8 cellular contexts compared by ENCODE assay signal in genomic region chr16:67561824-67562525, GRCh38. TPM values are rescaled to one million over a fixed set of nuclear protein-coding genes. Genes with fewer than 3 reads are reported as not detected.
DNase-seq lines count a peak whose midpoint lies in the region; ATAC-seq, FAIRE-seq and TF ChIP-seq lines count a peak whose summit lies in the region.

No MANE protein-coding gene starts in this region.

- peak; percentile 91 for DNase-seq in KG1 (lab: John Stamatoyannopoulos, UW)
- peak; percentile 95 for DNase-seq in RCC 7860 (ENCODE audit: low spot score)
- peak; percentile 98 for DNase-seq in activated T-helper 1 cell treated with anti-CD3 and anti-CD28 coated beads, Interleukin-12 subunit alpha, Interleukin-12 subunit beta, Interleukin-2, Interleukin-4 antibody, amounts not matched to agents 30 ng/mL and 10 ng/mL and 1 ng/mL, durations not matched to agents 14 hours and 24 hours and 36 hours (ENCODE audit: low spot score)
- peak; percentile 95 to 96 for DNase-seq in fibroblast of lung (ENCODE audit: low read depth in 2 of 2)
- DNase-seq in naive thymus-derived CD8-positive, alpha-beta T cell = peak; percentile 91 to 98 (median 96)

- H3K27me3 ChIP-seq in DOHH2 (ENCODE audit: control insufficient read depth, low read length) = no peaks in the 10 kb centered on the region
- no peaks in the 10 kb centered on the region for H3K27me3 ChIP-seq in fibroblast of lung (ENCODE audit: control insufficient read depth, insufficient read depth, low read length)

- peak; percentile 77 for ATAC-seq in GM21786 (IDR thresholded peaks at IDR 0.05; ENCODE audit: unreplicated experiment)
- peak; percentile 74 for ATAC-seq in naive thymus-derived CD8-positive, alpha-beta T cell
- peak; percentile 95 for ATAC-seq in stimulated activated memory B cell treated with anti-CD40 and anti-IgM and Interleukin-4, amounts not matched to agents 10 μg/mL and 1 μg/mL and 100 μg/mL, for 72 hours

- H3K4me2 ChIP-seq in DOHH2 (ENCODE audit: low read length) (peak overlapping the region; percentile 74), fibroblast of lung (ENCODE audit: extremely low read depth, insufficient read depth, low read length) (peak overlapping the region; percentile 92)

- H4K20me1 ChIP-seq in DOHH2 (ENCODE audit: control insufficient read depth, insufficient read depth, low read depth, low read length) (no peaks in the 10 kb centered on the region), fibroblast of lung (ENCODE audit: control insufficient read depth, extremely low read depth, insufficient read depth, low read length) (no peaks in the 10 kb centered on the region)

- peak overlapping the region; percentile 83 for H3K4me3 ChIP-seq in DOHH2 (ENCODE audit: low read length)
- peak overlapping the region; percentile 68 to 76 (median 72) for H3K4me3 ChIP-seq in fibroblast of lung (replicated peaks in 1 of 4; ENCODE audit: control extremely low read depth in 1 of 4, insufficient read depth in 1 of 4, low read depth in 3 of 4, low read length in 4 of 4)

- H3F3A ChIP-seq in DOHH2 (ENCODE audit: control insufficient read depth, insufficient read depth) = peaks cover 18% of the 10 kb centered on the region

- no peaks in the 10 kb centered on the region for H3K27me3 Mint-ChIP-seq in activated T-helper 1 cell treated with anti-CD3 and anti-CD28 coated beads, Interleukin-12 subunit alpha, Interleukin-12 subunit beta, Interleukin-2, Interleukin-4 antibody, amounts not matched to agents 30 ng/mL and 10 ng/mL and 1 ng/mL, durations not matched to agents 14 hours and 24 hours and 36 hours (ENCODE audit: insufficient read depth)
- no peaks in the 10 kb centered on the region for H3K27me3 Mint-ChIP-seq in naive thymus-derived CD8-positive, alpha-beta T cell
- H3K27me3 Mint-ChIP-seq in stimulated activated memory B cell treated with anti-CD40 and anti-IgM and Interleukin-4, amounts not matched to agents 10 μg/mL and 1 μg/mL and 100 μg/mL, for 72 hours = no peaks in the 10 kb centered on the region

- H3K27ac ChIP-seq in DOHH2 (ENCODE audit: low read depth, low read length) (peak overlapping the region; percentile 96), fibroblast of lung (ENCODE audit: insufficient read depth, low read length) (peak overlapping the region; percentile 81)

- no peak for FAIRE-seq in RCC 7860 (lab: Jason Lieb, UNC)

- intact Hi-C loops in activated T-helper 1 cell treated with anti-CD3 and anti-CD28 coated beads, Interleukin-12 subunit alpha, Interleukin-12 subunit beta, Interleukin-2, Interleukin-4 antibody, amounts not matched to agents 30 ng/mL and 10 ng/mL and 1 ng/mL, durations not matched to agents 14 hours and 24 hours and 36 hours (cut with micrococcal nuclease) = loop anchor here (1.0 to 5.0 kb wide), 15 partner anchors 8 to 523 kb away; partner anchors contain the start of genes ACD, ATP6V0D1, FHOD1 and NFATC3

- POLR2A ChIA-PET in naive thymus-derived CD8-positive, alpha-beta T cell (lab: Charles Lee) = interaction anchor here (0.5 to 16.1 kb wide), 23 partner anchors 10 to 1010 kb away, joined by 3 to 485 read pairs (median 5); partner anchors contain the start of genes ACD, ATP6V0D1, C16orf86 and CARMIL2

- no peaks in the 10 kb centered on the region for H3K9me2 ChIP-seq in DOHH2 (replicated peaks; ENCODE audit: control insufficient read depth, low read length)

- H3K36me3 ChIP-seq in DOHH2 (ENCODE audit: control insufficient read depth, low read length) (peaks cover 51% of the 10 kb centered on the region), fibroblast of lung (ENCODE audit: control insufficient read depth, insufficient read depth, low read length) (no peaks in the 10 kb centered on the region)

- peaks cover 69% of the 10 kb centered on the region for H3K4me1 ChIP-seq in DOHH2 (ENCODE audit: control insufficient read depth, low read length)
- peaks cover 8% of the 10 kb centered on the region for H3K4me1 ChIP-seq in fibroblast of lung (ENCODE audit: control insufficient read depth, extremely low read depth, insufficient read depth, low read length)

- H3K9me3 Mint-ChIP-seq in activated T-helper 1 cell treated with anti-CD3 and anti-CD28 coated beads, Interleukin-12 subunit alpha, Interleukin-12 subunit beta, Interleukin-2, Interleukin-4 antibody, amounts not matched to agents 30 ng/mL and 10 ng/mL and 1 ng/mL, durations not matched to agents 14 hours and 24 hours and 36 hours = no peaks in the 10 kb centered on the region
- H3K9me3 Mint-ChIP-seq in naive thymus-derived CD8-positive, alpha-beta T cell = no peaks in the 10 kb centered on the region
- no peaks in the 10 kb centered on the region for H3K9me3 Mint-ChIP-seq in stimulated activated memory B cell treated with anti-CD40 and anti-IgM and Interleukin-4, amounts not matched to agents 10 μg/mL and 1 μg/mL and 100 μg/mL, for 72 hours

- H3K27ac Mint-ChIP-seq in activated T-helper 1 cell treated with anti-CD3 and anti-CD28 coated beads, Interleukin-12 subunit alpha, Interleukin-12 subunit beta, Interleukin-2, Interleukin-4 antibody, amounts not matched to agents 30 ng/mL and 10 ng/mL and 1 ng/mL, durations not matched to agents 14 hours and 24 hours and 36 hours = peak overlapping the region; percentile 94
- H3K27ac Mint-ChIP-seq in naive thymus-derived CD8-positive, alpha-beta T cell = peak overlapping the region; percentile 72 to 98 (median 96)
- peak overlapping the region; percentile 96 for H3K27ac Mint-ChIP-seq in stimulated activated memory B cell treated with anti-CD40 and anti-IgM and Interleukin-4, amounts not matched to agents 10 μg/mL and 1 μg/mL and 100 μg/mL, for 72 hours

- H3K4me3 Mint-ChIP-seq in activated T-helper 1 cell treated with anti-CD3 and anti-CD28 coated beads, Interleukin-12 subunit alpha, Interleukin-12 subunit beta, Interleukin-2, Interleukin-4 antibody, amounts not matched to agents 30 ng/mL and 10 ng/mL and 1 ng/mL, durations not matched to agents 14 hours and 24 hours and 36 hours = peak overlapping the region; percentile 88
- peak overlapping the region; percentile 87 to 95 (median 90) for H3K4me3 Mint-ChIP-seq in naive thymus-derived CD8-positive, alpha-beta T cell
- peak overlapping the region; percentile 90 for H3K4me3 Mint-ChIP-seq in stimulated activated memory B cell treated with anti-CD40 and anti-IgM and Interleukin-4, amounts not matched to agents 10 μg/mL and 1 μg/mL and 100 μg/mL, for 72 hours

- peaks cover 40% of the 10 kb centered on the region for H3K4me1 Mint-ChIP-seq in activated T-helper 1 cell treated with anti-CD3 and anti-CD28 coated beads, Interleukin-12 subunit alpha, Interleukin-12 subunit beta, Interleukin-2, Interleukin-4 antibody, amounts not matched to agents 30 ng/mL and 10 ng/mL and 1 ng/mL, durations not matched to agents 14 hours and 24 hours and 36 hours (ENCODE audit: low read depth)
- H3K4me1 Mint-ChIP-seq in naive thymus-derived CD8-positive, alpha-beta T cell = peaks cover 14 to 64% (median 45%) of the 10 kb centered on the region in 4 donors
- peaks cover 52% of the 10 kb centered on the region for H3K4me1 Mint-ChIP-seq in stimulated activated memory B cell treated with anti-CD40 and anti-IgM and Interleukin-4, amounts not matched to agents 10 μg/mL and 1 μg/mL and 100 μg/mL, for 72 hours

- peak overlapping the region; percentile 76 for H2AFZ ChIP-seq in fibroblast of lung (ENCODE audit: low read length)

- H3K9me3 ChIP-seq in DOHH2 (ENCODE audit: control insufficient read depth, insufficient read depth, low read length) (no peaks in the 10 kb centered on the region), fibroblast of lung (ENCODE audit: control insufficient read depth, insufficient read depth, low read depth, low read length) (no peaks in the 10 kb centered on the region)

- TF ChIP-seq CTCF in DOHH2 (IDR thresholded peaks at IDR 0.05; ENCODE audit: low read depth, low read length, poor library complexity, severe bottlenecking) = no peak
- TF ChIP-seq CTCF in fibroblast of lung (conservative IDR thresholded peaks at IDR 0.05 in 1 of 2, IDR thresholded peaks at IDR 0.05 in 1 of 2; ENCODE audit: low read depth in 1 of 2, low read length in 2 of 2) = no peak

- H3K36me3 Mint-ChIP-seq in activated T-helper 1 cell treated with anti-CD3 and anti-CD28 coated beads, Interleukin-12 subunit alpha, Interleukin-12 subunit beta, Interleukin-2, Interleukin-4 antibody, amounts not matched to agents 30 ng/mL and 10 ng/mL and 1 ng/mL, durations not matched to agents 14 hours and 24 hours and 36 hours (ENCODE audit: low read depth) = peaks cover 13% of the 10 kb centered on the region
- peaks cover 0 to 3% (median 0%) of the 10 kb centered on the region in 3 donors for H3K36me3 Mint-ChIP-seq in naive thymus-derived CD8-positive, alpha-beta T cell
- peaks cover 13% of the 10 kb centered on the region for H3K36me3 Mint-ChIP-seq in stimulated activated memory B cell treated with anti-CD40 and anti-IgM and Interleukin-4, amounts not matched to agents 10 μg/mL and 1 μg/mL and 100 μg/mL, for 72 hours

- H3K79me2 ChIP-seq in DOHH2 (ENCODE audit: control insufficient read depth, low read length) (peaks cover 90% of the 10 kb centered on the region), fibroblast of lung (ENCODE audit: control insufficient read depth, insufficient read depth, low read length) (peaks cover 40% of the 10 kb centered on the region)

- peak overlapping the region; percentile 90 for H3K9ac ChIP-seq in fibroblast of lung (ENCODE audit: insufficient read depth, low read length)

RNA-seq across cellular contexts. Expression of gene CTCF, which starts 0.4 kb away (rescaled TPM):
- 64.7 and 67.6 TPM in 2 replicates for total RNA-seq in activated T-helper 1 cell treated with anti-CD3 and anti-CD28 coated beads, Interleukin-12 subunit alpha, Interleukin-12 subunit beta, Interleukin-2, Interleukin-4 antibody, amounts not matched to agents 30 ng/mL and 10 ng/mL and 1 ng/mL, durations not matched to agents 14 hours and 24 hours and 36 hours
- total RNA-seq in fibroblast of lung = 20.0 and 21.1 TPM in 2 replicates
- polyA plus RNA-seq in fibroblast of lung = 20.9 and 32.6 TPM in 2 replicates
- 16.8 and 24.3 TPM in 2 replicates for polyA plus RNA-seq in fibroblast of lung (2012)
- 18.8 and 27.5 TPM in 2 replicates for polyA minus RNA-seq in fibroblast of lung (ENCODE audit: low replicate concordance)
- total RNA-seq in naive thymus-derived CD8-positive, alpha-beta T cell = 10 to 100 TPM; 67.5 to 67.6 TPM
- polyA plus RNA-seq in naive thymus-derived CD8-positive, alpha-beta T cell = 10 to 100 TPM; 37.1 to 61.1 (median 51.9) TPM

RNA-seq across cellular contexts. Expression of gene RIPOR1, which starts 33.3 kb away (rescaled TPM):
- 26.3 and 27.1 TPM in 2 replicates for total RNA-seq in activated T-helper 1 cell treated with anti-CD3 and anti-CD28 coated beads, Interleukin-12 subunit alpha, Interleukin-12 subunit beta, Interleukin-2, Interleukin-4 antibody, amounts not matched to agents 30 ng/mL and 10 ng/mL and 1 ng/mL, durations not matched to agents 14 hours and 24 hours and 36 hours
- total RNA-seq in fibroblast of lung = 19.5 and 26.6 TPM in 2 replicates
- 13.7 and 16.0 TPM in 2 replicates for polyA plus RNA-seq in fibroblast of lung
- 36.7 and 38.7 TPM in 2 replicates for polyA plus RNA-seq in fibroblast of lung (2012)
- polyA minus RNA-seq in fibroblast of lung (ENCODE audit: low replicate concordance) = 68.6 and 87.4 TPM in 2 replicates
- total RNA-seq in naive thymus-derived CD8-positive, alpha-beta T cell = 10 to 100 TPM; 50.1 to 57.2 TPM
- polyA plus RNA-seq in naive thymus-derived CD8-positive, alpha-beta T cell = 1 to 10 TPM; 1.5 to 3.0 (median 2.3) TPM

Comparison
In these comparisons a context has a peak if more than half of its experiments do, and no peak if none do; other contexts are left out.
1. Peak in every context shown above with its lines: DNase-seq, ATAC-seq, H3K4me3 ChIP-seq and H3K27ac ChIP-seq.